Comparison of ENCODE assay signal across 1 cellular context in the genomic region with DNA sequence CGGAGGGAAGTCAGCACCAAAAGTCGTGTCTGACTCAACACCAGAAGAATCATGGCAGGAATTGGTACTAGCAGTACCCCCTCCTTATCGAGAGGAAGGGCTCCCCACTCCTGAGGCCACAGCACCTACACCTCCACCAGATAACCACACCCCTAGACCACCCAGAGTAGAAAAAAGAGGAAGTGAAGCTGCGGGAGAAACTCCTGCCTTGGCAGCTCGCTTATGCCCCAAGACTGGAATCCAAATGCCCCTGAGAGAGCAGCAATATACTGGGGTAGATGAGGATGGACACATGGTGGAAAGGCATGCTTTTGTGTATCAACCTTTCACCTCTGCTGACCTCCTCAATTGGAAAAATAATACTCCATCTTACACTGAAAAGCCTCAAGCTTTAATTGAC. TPM values are rescaled to one million over a fixed set of nuclear protein-coding genes. Genes with fewer than 3 reads are reported as not detected.
"Had no signal": no experiment of that assay in that cellular context is flagged by ENCODE, and none has a peak within 500 bp of the region (broad histone marks: within the 10 kb centered on the region; RNA-seq: fewer than 3 reads in every experiment).

No MANE protein-coding gene starts in this region.

RNA-seq across cellular contexts. Expression of gene PCDH18, which starts 52.6 kb away (rescaled TPM):
- total RNA-seq: HT-29 had no signal
